10 cellular contexts compared by ENCODE assay signal in the genomic region with DNA sequence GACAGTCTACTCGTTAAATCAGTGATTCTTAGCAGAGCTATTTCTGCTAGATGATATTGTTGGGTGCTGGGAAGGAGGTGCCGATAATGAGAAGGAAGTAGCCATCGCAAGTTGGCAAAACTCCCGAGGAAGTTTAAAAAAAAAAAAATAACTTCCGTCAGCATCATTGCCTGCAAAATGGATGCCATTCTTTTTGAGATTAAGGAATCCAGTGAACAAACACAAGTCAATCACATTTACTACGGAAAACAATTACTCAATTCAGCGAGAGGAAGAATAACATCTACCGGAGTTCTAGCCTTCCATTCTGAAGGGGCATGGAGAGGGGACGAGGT.
DNase-seq lines count a peak whose midpoint lies in the region; ATAC-seq lines count a peak whose summit lies in the region.
"Had no signal": no experiment of that assay in that cellular context is flagged by ENCODE, and none has a peak within 500 bp of the region (broad histone marks: within the 10 kb centered on the region; RNA-seq: fewer than 3 reads in every experiment).

No MANE protein-coding gene starts in this region.

- H3K4me3 Mint-ChIP-seq in CD8-positive, alpha-beta memory T cell: peak overlapping the region; percentile 37 to 82 (median 79)
- H3K4me3 Mint-ChIP-seq in activated T-helper 17 cell treated with anti-CD3 and anti-CD28 coated beads, Interleukin-2, amount 50 U/mL, for 72 hours: peak overlapping the region; percentile 78
- H3K4me3 Mint-ChIP-seq in naive thymus-derived CD8-positive, alpha-beta T cell: peak overlapping the region; percentile 53 to 85 (median 79)

- H3K36me3 ChIP-seq in CD8-positive, alpha-beta memory T cell (ENCODE audit: insufficient read depth, low read length): no peaks in the 10 kb centered on the region

- no peaks in the 10 kb centered on the region for H3K9me3 Mint-ChIP-seq in CD8-positive, alpha-beta memory T cell
- no peaks in the 10 kb centered on the region for H3K9me3 Mint-ChIP-seq in activated T-helper 17 cell treated with anti-CD3 and anti-CD28 coated beads, Interleukin-2, amount 50 U/mL, for 72 hours
- H3K9me3 Mint-ChIP-seq in naive thymus-derived CD8-positive, alpha-beta T cell: peaks cover 0 to 8% (median 0%) of the 10 kb centered on the region in 9 donors

- peak; percentile 4 for ATAC-seq in HG02884 (IDR thresholded peaks at IDR 0.05; ENCODE audit: unreplicated experiment)
- no peak for ATAC-seq in activated T-helper 17 cell treated with anti-CD3 and anti-CD28 coated beads, Interleukin-2, amount 50 U/mL, for 72 hours (replicated peaks)
- peak in 1 of 2 donors; percentile 5 for ATAC-seq in naive thymus-derived CD8-positive, alpha-beta T cell

- H3K36me3 Mint-ChIP-seq in CD8-positive, alpha-beta memory T cell: peaks cover 0 to 15% (median 0%) of the 10 kb centered on the region in 3 donors
- H3K36me3 Mint-ChIP-seq in activated T-helper 17 cell treated with anti-CD3 and anti-CD28 coated beads, Interleukin-2, amount 50 U/mL, for 72 hours (ENCODE audit: low read depth): no peaks in the 10 kb centered on the region
- peaks cover 0 to 2% (median 0%) of the 10 kb centered on the region in 3 donors for H3K36me3 Mint-ChIP-seq in naive thymus-derived CD8-positive, alpha-beta T cell

- H3K27ac Mint-ChIP-seq in CD8-positive, alpha-beta memory T cell: peak overlapping the region; percentile 74 to 98 (median 91)
- no peak overlapping the region for H3K27ac Mint-ChIP-seq in activated T-helper 17 cell treated with anti-CD3 and anti-CD28 coated beads, Interleukin-2, amount 50 U/mL, for 72 hours
- H3K27ac Mint-ChIP-seq in naive thymus-derived CD8-positive, alpha-beta T cell: peak overlapping the region; percentile 82 to 100 (median 96)

- H3K27me3 ChIP-seq in CD8-positive, alpha-beta memory T cell (ENCODE audit: insufficient read depth, low read length, poor library complexity, severe bottlenecking): no peaks in the 10 kb centered on the region

- peak overlapping the region; percentile 52 for H3K27ac ChIP-seq in CD8-positive, alpha-beta memory T cell (ENCODE audit: low read depth, low read length)

- no peaks in the 10 kb centered on the region for H3K9me3 ChIP-seq in CD8-positive, alpha-beta memory T cell (ENCODE audit: low read length)

- POLR2A ChIA-PET in CD8-positive, alpha-beta memory T cell (lab: Charles Lee): interaction anchor here (0.5 to 1.6 kb wide), 6 partner anchors 19 to 1827 kb away, joined by 3 to 18 read pairs (median 4); a partner anchor contains a TSS
- POLR2A ChIA-PET in naive thymus-derived CD8-positive, alpha-beta T cell (lab: Charles Lee): interaction anchor here (0.6 to 2.7 kb wide), 9 partner anchors 9 to 304 kb away, joined by 3 to 28 read pairs (median 7); a partner anchor contains a TSS

- CTCF ChIA-PET in CD8-positive, alpha-beta memory T cell (lab: Charles Lee): interaction anchor here (1.0 to 1.5 kb wide), 5 partner anchors 13 to 74 kb away, joined by 3 to 7 read pairs (median 5); a partner anchor contains a TSS

- DNase-seq in CD8-positive, alpha-beta memory T cell: peak in 2 of 5 donors; percentile 26 to 36
- no peak for DNase-seq in naive thymus-derived CD8-positive, alpha-beta T cell
- DNase-seq in CD1c-positive myeloid dendritic cell (ENCODE audit: extremely low spot score) (no peak), SIG-M5 (lab: John Stamatoyannopoulos, UW) (no peak), NCI-H1092 treated with DMSO at 0.1 percent for 48 hours (lab: John Stamatoyannopoulos, UW) (no peak), NOMO-1 treated with DMSO at 0.1 percent for 48 hours (lab: John Stamatoyannopoulos, UW; ENCODE audit: unreplicated experiment) (no peak)
- DNase-seq: DMS 273 treated with DMSO at 0.1 percent for 48 hours, NCI-H510A treated with DMSO at 0.1 percent for 48 hours had no signal

- peaks cover 77% of the 10 kb centered on the region for H3K4me1 ChIP-seq in CD8-positive, alpha-beta memory T cell (ENCODE audit: insufficient read depth, low read length)

- H3K4me3 ChIP-seq in CD8-positive, alpha-beta memory T cell (ENCODE audit: low read length): peak overlapping the region; percentile 57

- peaks cover 77 to 91% (median 86%) of the 10 kb centered on the region in 3 donors for H3K4me1 Mint-ChIP-seq in CD8-positive, alpha-beta memory T cell
- peaks cover 40% of the 10 kb centered on the region for H3K4me1 Mint-ChIP-seq in activated T-helper 17 cell treated with anti-CD3 and anti-CD28 coated beads, Interleukin-2, amount 50 U/mL, for 72 hours
- H3K4me1 Mint-ChIP-seq in naive thymus-derived CD8-positive, alpha-beta T cell: peaks cover 45 to 90% (median 85%) of the 10 kb centered on the region in 4 donors

- peaks cover 0 to 2% of the 10 kb centered on the region in 2 donors for H3K27me3 Mint-ChIP-seq in CD8-positive, alpha-beta memory T cell
- H3K27me3 Mint-ChIP-seq in activated T-helper 17 cell treated with anti-CD3 and anti-CD28 coated beads, Interleukin-2, amount 50 U/mL, for 72 hours: no peaks in the 10 kb centered on the region
- no peaks in the 10 kb centered on the region for H3K27me3 Mint-ChIP-seq in naive thymus-derived CD8-positive, alpha-beta T cell
